In the genomic region with DNA sequence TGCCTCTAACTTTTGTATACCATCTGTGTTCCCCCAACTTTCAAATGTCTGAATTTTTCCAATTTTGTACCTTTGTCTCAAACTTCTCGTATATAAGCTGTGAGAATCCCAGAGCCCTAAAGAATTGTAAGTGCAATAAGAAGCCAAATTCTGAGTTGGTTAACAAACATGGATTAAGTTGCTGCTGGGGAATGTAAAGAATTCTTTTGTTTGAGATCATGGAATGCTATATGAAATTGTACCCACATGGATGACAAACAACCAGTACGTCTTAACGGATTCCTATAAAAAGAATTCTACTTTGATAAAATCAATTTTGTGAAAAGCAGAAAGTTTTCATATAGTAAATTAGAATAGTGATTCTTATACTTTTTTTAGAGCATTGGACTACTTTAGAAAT, we compare ENCODE assay signal across 1 cellular context.
TF ChIP-seq lines count a peak whose summit lies in the region.

No MANE protein-coding gene starts in this region.

TF ChIP-seq in SK-N-SH, 30 proteins besides CTCF, POLR2A, EP300 and RAD21 (continued from another document):
- TF ChIP-seq, protein P1, sequence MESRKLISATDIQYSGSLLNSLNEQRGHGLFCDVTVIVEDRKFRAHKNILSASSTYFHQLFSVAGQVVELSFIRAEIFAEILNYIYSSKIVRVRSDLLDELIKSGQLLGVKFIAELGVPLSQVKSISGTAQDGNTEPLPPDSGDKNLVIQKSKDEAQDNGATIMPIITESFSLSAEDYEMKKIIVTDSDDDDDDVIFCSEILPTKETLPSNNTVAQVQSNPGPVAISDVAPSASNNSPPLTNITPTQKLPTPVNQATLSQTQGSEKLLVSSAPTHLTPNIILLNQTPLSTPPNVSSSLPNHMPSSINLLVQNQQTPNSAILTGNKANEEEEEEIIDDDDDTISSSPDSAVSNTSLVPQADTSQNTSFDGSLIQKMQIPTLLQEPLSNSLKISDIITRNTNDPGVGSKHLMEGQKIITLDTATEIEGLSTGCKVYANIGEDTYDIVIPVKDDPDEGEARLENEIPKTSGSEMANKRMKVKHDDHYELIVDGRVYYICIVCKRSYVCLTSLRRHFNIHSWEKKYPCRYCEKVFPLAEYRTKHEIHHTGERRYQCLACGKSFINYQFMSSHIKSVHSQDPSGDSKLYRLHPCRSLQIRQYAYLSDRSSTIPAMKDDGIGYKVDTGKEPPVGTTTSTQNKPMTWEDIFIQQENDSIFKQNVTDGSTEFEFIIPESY (IDR thresholded peaks at IDR 0.05; ENCODE audit: borderline replicate concordance, low read depth): no peak
